In the genomic region with DNA sequence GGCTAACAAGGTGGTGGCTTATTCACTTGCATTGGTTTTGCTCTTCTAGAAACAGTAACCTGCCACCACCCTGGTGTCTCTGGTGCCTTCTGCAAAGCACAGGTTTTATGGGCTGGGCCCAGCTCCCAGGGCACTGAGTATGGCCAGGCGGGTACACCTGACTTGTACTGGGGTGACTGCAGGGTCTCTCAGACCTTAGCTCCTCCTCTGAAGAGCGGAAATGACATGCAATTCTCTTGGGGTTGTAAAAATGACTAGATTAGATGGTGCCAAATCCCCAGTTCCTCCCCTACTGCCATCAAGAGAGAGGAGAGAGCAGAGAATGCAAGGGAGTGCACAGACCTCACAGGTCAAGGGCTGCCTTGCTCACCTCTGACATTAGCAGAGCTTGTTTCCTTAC, we compare ENCODE assay signal across 9 cellular contexts. TPM values are rescaled to one million over a fixed set of nuclear protein-coding genes. Genes with fewer than 3 reads are reported as not detected.
DNase-seq lines count a peak whose midpoint lies in the region; ATAC-seq and TF ChIP-seq lines count a peak whose summit lies in the region.
"Had no signal": no experiment of that assay in that cellular context is flagged by ENCODE, and none has a peak within 500 bp of the region (broad histone marks: within the 10 kb centered on the region; RNA-seq: fewer than 3 reads in every experiment).

No MANE protein-coding gene starts in this region.

- ATAC-seq in CD8-positive, alpha-beta T cell = peak; percentile 58
- peak; percentile 32 for ATAC-seq in naive thymus-derived CD4-positive, alpha-beta T cell
- ATAC-seq in HG02642 (IDR thresholded peaks at IDR 0.05; ENCODE audit: poor library complexity, unreplicated experiment) = no peak

- no peaks in the 10 kb centered on the region; the same call in 1 of the 2 replicates for H4K20me1 ChIP-seq in PC-9 (ENCODE audit: insufficient read depth)

- intact Hi-C loops in CD8-positive, alpha-beta T cell (cut with DNase I, micrococcal nuclease) = loop anchor here in 1 of 2 experiments (2.0 to 5.0 kb wide), 2 partner anchors 14 to 43 kb away; partner anchors contain the start of genes DYNC2I1 and ESYT2
- intact Hi-C loops in naive thymus-derived CD4-positive, alpha-beta T cell (cut with micrococcal nuclease) = loop anchor here in 1 of 2 donors (1.0 to 5.0 kb wide), 2 partner anchors 42 to 383 kb away; partner anchors contain the start of gene DYNC2I1
- intact Hi-C loops in PC-9 (cut with micrococcal nuclease; ENCODE audit: unreplicated experiment) = loop anchor here (5.0 kb wide), 2 partner anchors 112 to 1512 kb away; partner anchors contain the start of gene NCAPG2

- H3K9ac ChIP-seq in HUES48 (ENCODE audit: low read depth, low read length) = no peak overlapping the region

- H3K36me3 Mint-ChIP-seq in CD8-positive, alpha-beta T cell = peaks cover 32% of the 10 kb centered on the region
- H3K36me3 Mint-ChIP-seq in activated naive CD8-positive, alpha-beta T cell = peaks cover 4% of the 10 kb centered on the region
- H3K36me3 Mint-ChIP-seq in naive thymus-derived CD4-positive, alpha-beta T cell = peaks cover 0 to 29% (median 19%) of the 10 kb centered on the region in 5 donors

- no peak for TF ChIP-seq CTCF in CD8-positive, alpha-beta T cell (IDR thresholded peaks at IDR 0.05)
- TF ChIP-seq CTCF in PC-9 (conservative IDR thresholded peaks at IDR 0.05) = no peak

- H3K4me3 ChIP-seq in CD8-positive, alpha-beta T cell (ENCODE audit: low read depth, low read length) = peak overlapping the region; percentile 8
- no peak overlapping the region for H3K4me3 ChIP-seq in HUES48 (ENCODE audit: low read depth, low read length)
- H3K4me3 ChIP-seq in naive thymus-derived CD4-positive, alpha-beta T cell (ENCODE audit: low read length) = no peak overlapping the region
- no peak overlapping the region for H3K4me3 ChIP-seq in PC-9

- no peaks in the 10 kb centered on the region for H3K36me3 ChIP-seq in CD8-positive, alpha-beta T cell (ENCODE audit: insufficient read depth, low read length)
- no peaks in the 10 kb centered on the region for H3K36me3 ChIP-seq in HUES48 (ENCODE audit: control insufficient read depth, insufficient read depth, low read length)
- peaks cover 0 to 3% (median 0%) of the 10 kb centered on the region in 3 experiments for H3K36me3 ChIP-seq in naive thymus-derived CD4-positive, alpha-beta T cell (ENCODE audit: control insufficient read depth in 2 of 3, insufficient read depth in 3 of 3, low read length in 3 of 3)
- peaks cover 18% of the 10 kb centered on the region for H3K36me3 ChIP-seq in PC-9 (ENCODE audit: low read depth)

- DNase-seq in CD8-positive, alpha-beta T cell = peak in 5 of 7 experiments; percentile 39 to 75 (median 61)
- peak in 7 of 9 donors; percentile 60 to 77 (median 68) for DNase-seq in naive thymus-derived CD4-positive, alpha-beta T cell
- DNase-seq in PC-9 (no peak), NK-92 (lab: John Stamatoyannopoulos, UW; ENCODE audit: unreplicated experiment) (no peak), epidermal melanocyte (ENCODE audit: insufficient read length, low spot score) (no peak)
- DNase-seq: T1000 had no signal

- POLR2A ChIA-PET in CD8-positive, alpha-beta T cell (lab: Charles Lee) = interaction anchor here (0.6 to 2.3 kb wide), 4 partner anchors 9 to 1477 kb away, joined by 4 to 10 read pairs (median 5); partner anchors contain the start of gene ESYT2
- POLR2A ChIA-PET in naive thymus-derived CD4-positive, alpha-beta T cell (lab: Charles Lee) = interaction anchor here (0.5 to 2.8 kb wide), 11 partner anchors 9 to 110 kb away, joined by 3 to 34 read pairs (median 3); partner anchors contain the start of genes ESYT2 and NCAPG2
- POLR2A ChIA-PET in PC-9 (lab: Charles Lee; ENCODE audit: unreplicated experiment) = no interaction called here

- peak overlapping the region; percentile 71 for H3K4me3 Mint-ChIP-seq in CD8-positive, alpha-beta T cell
- peak overlapping the region; percentile 81 for H3K4me3 Mint-ChIP-seq in activated naive CD8-positive, alpha-beta T cell
- H3K4me3 Mint-ChIP-seq in naive thymus-derived CD4-positive, alpha-beta T cell = peak overlapping the region; percentile 72 to 93 (median 86)

- CTCF ChIA-PET in CD8-positive, alpha-beta T cell (lab: Charles Lee) = interaction anchor here (1.3 kb wide), 1 partner anchor 31 kb away, joined by 4 read pairs; no protein-coding TSS in a partner anchor
- CTCF ChIA-PET in naive thymus-derived CD4-positive, alpha-beta T cell (lab: Charles Lee) = interaction anchor here (0.6 to 2.2 kb wide), 6 partner anchors 10 to 163 kb away, joined by 3 to 9 read pairs (median 3); partner anchors contain the start of gene ESYT2
- CTCF ChIA-PET in PC-9 (lab: Charles Lee) = interaction anchor here (1.8 kb wide), 1 partner anchor 32 kb away, joined by 5 read pairs; no protein-coding TSS in a partner anchor

- H3K27me3 ChIP-seq in CD8-positive, alpha-beta T cell (ENCODE audit: insufficient read depth, low read length) = no peaks in the 10 kb centered on the region
- no peaks in the 10 kb centered on the region for H3K27me3 ChIP-seq in HUES48 (ENCODE audit: control insufficient read depth, insufficient read depth, low read length)
- no peaks in the 10 kb centered on the region for H3K27me3 ChIP-seq in naive thymus-derived CD4-positive, alpha-beta T cell (ENCODE audit: control insufficient read depth in 2 of 2, insufficient read depth in 2 of 2, low read length in 2 of 2)
- H3K27me3 ChIP-seq in PC-9 (ENCODE audit: insufficient read depth, low read depth) = no peaks in the 10 kb centered on the region

- no peaks in the 10 kb centered on the region for H3K9me2 ChIP-seq in PC-9 (ENCODE audit: insufficient read depth)

- H3K9me3 Mint-ChIP-seq in CD8-positive, alpha-beta T cell = no peaks in the 10 kb centered on the region
- no peaks in the 10 kb centered on the region for H3K9me3 Mint-ChIP-seq in activated naive CD8-positive, alpha-beta T cell (ENCODE audit: low read depth)
- H3K9me3 Mint-ChIP-seq in naive thymus-derived CD4-positive, alpha-beta T cell = peaks cover 0 to 9% (median 0%) of the 10 kb centered on the region in 11 donors

- H3K9me3 ChIP-seq in CD8-positive, alpha-beta T cell (ENCODE audit: low read length) = no peaks in the 10 kb centered on the region
- H3K9me3 ChIP-seq in HUES48 (ENCODE audit: control insufficient read depth, insufficient read depth, low read length) (no peaks in the 10 kb centered on the region), PC-9 (ENCODE audit: insufficient read depth, low read depth) (no peaks in the 10 kb centered on the region)
- no peaks in the 10 kb centered on the region for H3K9me3 ChIP-seq in naive thymus-derived CD4-positive, alpha-beta T cell (ENCODE audit: control insufficient read depth in 2 of 3, low read length in 3 of 3)

- H3K79me2 ChIP-seq in PC-9 (ENCODE audit: low read depth) = peaks cover 91% of the 10 kb centered on the region

- no peak overlapping the region for H3K4me2 ChIP-seq in PC-9

- H2AFZ ChIP-seq in PC-9 = no peak overlapping the region

- no TSS peak for BruUV-seq in PC-9 (replicated peaks; lab: Mats Ljungman, UMichigan)

- peaks cover 54% of the 10 kb centered on the region for H3F3A ChIP-seq in PC-9 (ENCODE audit: insufficient read depth, low read depth)

- H3K27ac ChIP-seq in CD8-positive, alpha-beta T cell (ENCODE audit: low read depth, low read length) = peak overlapping the region; percentile 39
- H3K27ac ChIP-seq in HUES48 (ENCODE audit: low read depth, low read length) (peak overlapping the region; percentile 53), PC-9 (no peak overlapping the region)
- peak overlapping the region; percentile 94 for H3K27ac ChIP-seq in naive thymus-derived CD4-positive, alpha-beta T cell (ENCODE audit: low read depth, low read length)

- H3K4me1 Mint-ChIP-seq in CD8-positive, alpha-beta T cell (ENCODE audit: low read depth) = peaks cover 97% of the 10 kb centered on the region
- peaks cover 97% of the 10 kb centered on the region for H3K4me1 Mint-ChIP-seq in activated naive CD8-positive, alpha-beta T cell (ENCODE audit: low read depth)
- H3K4me1 Mint-ChIP-seq in naive thymus-derived CD4-positive, alpha-beta T cell = peaks cover 88 to 100% (median 100%) of the 10 kb centered on the region in 7 donors

- no peaks in the 10 kb centered on the region for H3K27me3 Mint-ChIP-seq in CD8-positive, alpha-beta T cell (ENCODE audit: low read depth)
- no peaks in the 10 kb centered on the region for H3K27me3 Mint-ChIP-seq in activated naive CD8-positive, alpha-beta T cell
- H3K27me3 Mint-ChIP-seq in naive thymus-derived CD4-positive, alpha-beta T cell = no peaks in the 10 kb centered on the region

- H3K27ac Mint-ChIP-seq in CD8-positive, alpha-beta T cell = peak overlapping the region; percentile 93
- H3K27ac Mint-ChIP-seq in activated naive CD8-positive, alpha-beta T cell = peak overlapping the region; percentile 96
- H3K27ac Mint-ChIP-seq in naive thymus-derived CD4-positive, alpha-beta T cell = peak overlapping the region; percentile 96 to 99 (median 98)

- peaks cover 94% of the 10 kb centered on the region for H3K4me1 ChIP-seq in CD8-positive, alpha-beta T cell (ENCODE audit: insufficient read depth, low read length)
- H3K4me1 ChIP-seq in HUES48 (ENCODE audit: control insufficient read depth, insufficient read depth, low read length) (peaks cover 47% of the 10 kb centered on the region), PC-9 (replicated peaks; ENCODE audit: insufficient read depth) (peaks cover 76% of the 10 kb centered on the region)
- H3K4me1 ChIP-seq in naive thymus-derived CD4-positive, alpha-beta T cell (ENCODE audit: control insufficient read depth in 2 of 2, insufficient read depth in 2 of 2, low read length in 2 of 2) = peaks cover 71 to 90% of the 10 kb centered on the region in 2 donors

RNA-seq across cellular contexts. Expression of gene ESYT2, which starts 14.7 kb away (rescaled TPM):
- total RNA-seq in CD8-positive, alpha-beta T cell = 10 to 100 TPM; 76.8 to 84.4 TPM
- 100 to 1,000 TPM; 103 to 129 (median 113) TPM for total RNA-seq in naive thymus-derived CD4-positive, alpha-beta T cell
- polyA plus RNA-seq in naive thymus-derived CD4-positive, alpha-beta T cell = 10 to 100 TPM; 46.3 to 87.2 TPM
- 124 and 162 TPM in 2 replicates for total RNA-seq in PC-9 (2021)

RNA-seq across cellular contexts. Expression of gene DYNC2I1, which starts 41.7 kb away (rescaled TPM):
- 10 to 100 TPM; 13.0 to 14.2 TPM for total RNA-seq in CD8-positive, alpha-beta T cell
- total RNA-seq in naive thymus-derived CD4-positive, alpha-beta T cell = 10 to 100 TPM; 10.5 to 27.9 (median 15.4) TPM
- polyA plus RNA-seq in naive thymus-derived CD4-positive, alpha-beta T cell = 10 to 100 TPM; 16.8 to 22.1 TPM
- total RNA-seq in PC-9 (2021) = 34.8 and 35.4 TPM in 2 replicates

Comparison
In these comparisons a context has a peak if more than half of its experiments do, and no peak if none do; other contexts are left out.
1. DNase-seq: peak in CD8-positive, alpha-beta T cell (5 of 7) and naive thymus-derived CD4-positive, alpha-beta T cell (7 of 9); none in PC-9 (0 of 2), NK-92 (single experiment) and epidermal melanocyte (single experiment).
2. Peak in every context shown above with its lines, with median percentiles within 50 percentile points of each other: H3K27ac Mint-ChIP-seq and H3K4me3 Mint-ChIP-seq.